ENCODE assay signal across 1 cellular context in genomic region chr19:51367565-51368365, GRCh38.
TF ChIP-seq lines count a peak whose summit lies in the region.

No MANE protein-coding gene starts in this region.

TF ChIP-seq in GM12878, 131 proteins besides CTCF, POLR2A, EP300 and RAD21 (continued from another document):
- TF ChIP-seq BCL3 (IDR thresholded peaks at IDR 0.05; ENCODE audit: borderline replicate concordance, insufficient read depth, low read depth, low read length, poor library complexity, severe bottlenecking) (peak; percentile 15), MAX (IDR thresholded peaks at IDR 0.05; ENCODE audit: low read depth, low read length) (peak; percentile 20; the same call in 1 of the 2 replicates), ZZZ3 (IDR thresholded peaks at IDR 0.05; ENCODE audit: control insufficient read depth, insufficient read length, low read depth) (no peak)
